ENCODE assay signal across 17 cellular contexts in genomic region chr20:37329481-37330165, GRCh38.
"Had no signal": no experiment of that assay in that cellular context is flagged by ENCODE, and none has a peak within 500 bp of the region (broad histone marks: within the 10 kb centered on the region; RNA-seq: fewer than 3 reads in every experiment).

No MANE protein-coding gene starts in this region.

- H3K27me3 ChIP-seq: ovary, tibial artery had no signal

- FAIRE-seq: endometrium, frontal cortex, urothelium cell line had no signal

- H3K9me3 Mint-ChIP-seq: activated T-cell treated with anti-CD3 and anti-CD28 coated beads, Interleukin-2, amount 50 U/mL, for 72 hours had no signal

- DNase-seq: activated CD4-positive, alpha-beta T cell treated with anti-CD3 and anti-CD28 coated beads for 1 hour; activated effector memory CD4-positive, alpha-beta T cell treated with anti-CD3 and anti-CD28 coated beads, Interleukin-2, amount 50 U/mL, for 16 hours; activated naive CD4-positive, alpha-beta T cell treated with anti-CD3 and anti-CD28 coated beads, Interleukin-2, amount 50 U/mL, for 16 hours; activated T-cell treated with anti-CD3 and anti-CD28 coated beads, Interleukin-2, amount 50 U/mL, for 72 hours; aorta; cortex of kidney; erythroblast; left ventricle myocardium inferior; stimulated activated naive CD4-positive, alpha-beta T cell; T1000 had no signal

- H3K9me3 ChIP-seq: left ventricle myocardium inferior, ovary, tibial artery had no signal

- H3K27ac Mint-ChIP-seq: activated T-cell treated with anti-CD3 and anti-CD28 coated beads, Interleukin-2, amount 50 U/mL, for 72 hours had no signal

- H3K4me3 ChIP-seq: left ventricle myocardium inferior, ovary, tibial artery had no signal

- H3K27ac ChIP-seq: left ventricle myocardium inferior, VCaP had no signal

- H3K4me3 Mint-ChIP-seq: activated T-cell treated with anti-CD3 and anti-CD28 coated beads, Interleukin-2, amount 50 U/mL, for 72 hours had no signal

- H3K36me3 ChIP-seq: left ventricle myocardium inferior, ovary, tibial artery had no signal

- ATAC-seq: activated T-cell treated with anti-CD3 and anti-CD28 coated beads, Interleukin-2, amount 50 U/mL, for 72 hours; sciatic nerve had no signal
